Comparison of ENCODE assay signal across 10 cellular contexts in genomic region chr14:21084988-21085853, GRCh38. TPM values are rescaled to one million over a fixed set of nuclear protein-coding genes. Genes with fewer than 3 reads are reported as not detected.
A peak's percentile ranks its signal among the peaks of the same experiment; 100 is the strongest.
DNase-seq lines count a peak whose midpoint lies in the region; ATAC-seq and TF ChIP-seq lines count a peak whose summit lies in the region.
"Had no signal": no experiment of that assay in that cellular context is flagged by ENCODE, and none has a peak within 500 bp of the region (broad histone marks: within the 10 kb centered on the region; RNA-seq: fewer than 3 reads in every experiment).

No MANE protein-coding gene starts in this region.

- no peaks in the 10 kb centered on the region for H3K9me3 ChIP-seq in prostate gland

- no peak overlapping the region for H3K4me3 ChIP-seq in prostate gland

- H3K4me1 ChIP-seq in prostate gland (replicated peaks) = no peaks in the 10 kb centered on the region

- H3K4me1 Mint-ChIP-seq in stimulated activated memory B cell treated with anti-CD40 and anti-IgM and Interleukin-4, amounts not matched to agents 10 μg/mL and 1 μg/mL and 100 μg/mL, for 72 hours = peaks cover 14% of the 10 kb centered on the region

- no peaks in the 10 kb centered on the region for H3K27me3 ChIP-seq in prostate gland (replicated peaks; ENCODE audit: insufficient read depth)

- peak overlapping the region in 1 of 2 donors; percentile 15 for H3K27ac ChIP-seq in prostate gland

- H3K36me3 Mint-ChIP-seq in stimulated activated memory B cell treated with anti-CD40 and anti-IgM and Interleukin-4, amounts not matched to agents 10 μg/mL and 1 μg/mL and 100 μg/mL, for 72 hours = no peaks in the 10 kb centered on the region

- ATAC-seq in SK-N-SH treated with all-trans-retinoic acid at 6 μM for 48 hours (peak; percentile 11; the same call in 1 of the 3 replicates), Right ventricle myocardium superior (ENCODE audit: poor library complexity) (peak; percentile 77), HG03520 (IDR thresholded peaks at IDR 0.05; ENCODE audit: unreplicated experiment) (no peak)
- no peak for ATAC-seq in stimulated activated memory B cell treated with anti-CD40 and anti-IgM and Interleukin-4, amounts not matched to agents 10 μg/mL and 1 μg/mL and 100 μg/mL, for 72 hours

- TF ChIP-seq CTCF in prostate gland (IDR thresholded peaks at IDR 0.05) = no peak

- H3K36me3 ChIP-seq in prostate gland = no peaks in the 10 kb centered on the region

- peaks cover 16% of the 10 kb centered on the region for H3K27me3 Mint-ChIP-seq in stimulated activated memory B cell treated with anti-CD40 and anti-IgM and Interleukin-4, amounts not matched to agents 10 μg/mL and 1 μg/mL and 100 μg/mL, for 72 hours

- intact Hi-C loops in Right ventricle myocardium superior (cut with DNase I) (no loop called here), prostate gland (cut with DNase I) (no loop called here)

- no peak overlapping the region for H3K27ac Mint-ChIP-seq in stimulated activated memory B cell treated with anti-CD40 and anti-IgM and Interleukin-4, amounts not matched to agents 10 μg/mL and 1 μg/mL and 100 μg/mL, for 72 hours

- no peaks in the 10 kb centered on the region for H3K9me3 Mint-ChIP-seq in stimulated activated memory B cell treated with anti-CD40 and anti-IgM and Interleukin-4, amounts not matched to agents 10 μg/mL and 1 μg/mL and 100 μg/mL, for 72 hours

- peak; percentile 78 for DNase-seq in EL
- peak; percentile 78 for DNase-seq in Right ventricle myocardium superior
- peak; percentile 87 for DNase-seq in prostate gland (ENCODE audit: low spot score)
- DNase-seq in mesenteric fat pad (ENCODE audit: low spot score) = no peak
- no peak for DNase-seq in NCI-H524 (lab: John Stamatoyannopoulos, UW)
- DNase-seq: NCI-H510A had no signal

- WGBS in prostate gland = 49% methylated on average over 17 of the region's 17 CpGs

- TF ChIP-seq POLR2A in prostate gland (IDR thresholded peaks at IDR 0.05) = no peak

- H3K4me3 Mint-ChIP-seq in stimulated activated memory B cell treated with anti-CD40 and anti-IgM and Interleukin-4, amounts not matched to agents 10 μg/mL and 1 μg/mL and 100 μg/mL, for 72 hours = no peak overlapping the region

TF ChIP-seq in SK-N-SH treated with all-trans-retinoic acid at 6 μM for 48 hours, 23 proteins besides CTCF, POLR2A, EP300 and RAD21:
- no peak for TF ChIP-seq ESRRG (CRISPR knock-in tag; IDR thresholded peaks at IDR 0.05)
- TF ChIP-seq ISL1 (CRISPR knock-in tag; IDR thresholded peaks at IDR 0.05) = no peak
- TF ChIP-seq BACH2 (CRISPR knock-in tag; IDR thresholded peaks at IDR 0.05; ENCODE audit: borderline replicate concordance) = no peak
- no peak for TF ChIP-seq GLIS3 (CRISPR knock-in tag; IDR thresholded peaks at IDR 0.05)
- no peak for TF ChIP-seq CSDC2 (CRISPR knock-in tag; IDR thresholded peaks at IDR 0.05)
- TF ChIP-seq PPARA (CRISPR knock-in tag; IDR thresholded peaks at IDR 0.05; ENCODE audit: borderline replicate concordance) = no peak
- no peak for TF ChIP-seq TCF4 (CRISPR knock-in tag; IDR thresholded peaks at IDR 0.05; ENCODE audit: borderline replicate concordance)
- no peak for TF ChIP-seq ZC3H10 (CRISPR knock-in tag; IDR thresholded peaks at IDR 0.05)
- TF ChIP-seq TOX (CRISPR knock-in tag; IDR thresholded peaks at IDR 0.05; ENCODE audit: borderline replicate concordance) = no peak
- no peak for TF ChIP-seq OSR1 (CRISPR knock-in tag; IDR thresholded peaks at IDR 0.05)
- TF ChIP-seq ARNTL (CRISPR knock-in tag; IDR thresholded peaks at IDR 0.05; ENCODE audit: borderline replicate concordance, low read depth) = no peak
- TF ChIP-seq ZFP3 (CRISPR knock-in tag; IDR thresholded peaks at IDR 0.05) = no peak
- no peak for TF ChIP-seq ZNF565 (CRISPR knock-in tag; conservative IDR thresholded peaks at IDR 0.05; ENCODE audit: low read depth)
- TF ChIP-seq, protein P1, sequence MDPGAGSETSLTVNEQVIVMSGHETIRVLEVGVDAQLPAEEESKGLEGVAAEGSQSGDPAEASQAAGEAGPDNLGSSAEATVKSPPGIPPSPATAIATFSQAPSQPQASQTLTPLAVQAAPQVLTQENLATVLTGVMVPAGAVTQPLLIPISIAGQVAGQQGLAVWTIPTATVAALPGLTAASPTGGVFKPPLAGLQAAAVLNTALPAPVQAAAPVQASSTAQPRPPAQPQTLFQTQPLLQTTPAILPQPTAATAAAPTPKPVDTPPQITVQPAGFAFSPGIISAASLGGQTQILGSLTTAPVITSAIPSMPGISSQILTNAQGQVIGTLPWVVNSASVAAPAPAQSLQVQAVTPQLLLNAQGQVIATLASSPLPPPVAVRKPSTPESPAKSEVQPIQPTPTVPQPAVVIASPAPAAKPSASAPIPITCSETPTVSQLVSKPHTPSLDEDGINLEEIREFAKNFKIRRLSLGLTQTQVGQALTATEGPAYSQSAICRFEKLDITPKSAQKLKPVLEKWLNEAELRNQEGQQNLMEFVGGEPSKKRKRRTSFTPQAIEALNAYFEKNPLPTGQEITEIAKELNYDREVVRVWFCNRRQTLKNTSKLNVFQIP (CRISPR knock-in tag; IDR thresholded peaks at IDR 0.05; ENCODE audit: borderline replicate concordance, low read depth) = no peak
- TF ChIP-seq CSRNP3 (CRISPR knock-in tag; IDR thresholded peaks at IDR 0.05) = no peak

RNA-seq across cellular contexts. Expression of gene ZNF219, which starts 13.2 kb away (rescaled TPM):
- total RNA-seq in Right ventricle myocardium superior (50.0 TPM), prostate gland (10 to 100 TPM; 56.8 to 89.8 TPM), mesenteric fat pad (80.6 TPM)

RNA-seq across cellular contexts. Expression of gene ARHGEF40, which starts 15.1 kb away (rescaled TPM):
- total RNA-seq in Right ventricle myocardium superior (21.2 TPM), prostate gland (10 to 100 TPM; 12.4 to 37.7 TPM), mesenteric fat pad (81.1 TPM)

RNA-seq across cellular contexts. Expression of gene TMEM253, which starts 15.6 kb away (rescaled TPM):
- total RNA-seq in Right ventricle myocardium superior (0.43 TPM), prostate gland (not detected), mesenteric fat pad (2.2 TPM)

RNA-seq across cellular contexts. Expression of gene RNASE8, which starts 27.6 kb away (rescaled TPM):
- total RNA-seq in Right ventricle myocardium superior (not detected), prostate gland (not detected), mesenteric fat pad (not detected)
- total RNA-seq: H1 had no signal

RNA-seq across cellular contexts. Expression of gene RNASE7, which starts 43.1 kb away (rescaled TPM):
- not detected for total RNA-seq in Right ventricle myocardium superior
- under 1 TPM in 1 of 2 donors, not detected in 1; 0.74 TPM for total RNA-seq in prostate gland
- total RNA-seq in mesenteric fat pad = 0.39 TPM
- total RNA-seq: H1 had no signal

Comparison
In these comparisons a context has a peak if more than half of its experiments do, and no peak if none do; other contexts are left out.
1. DNase-seq: peak in EL (single experiment), Right ventricle myocardium superior (single experiment) and prostate gland (single experiment); none in mesenteric fat pad (single experiment) and NCI-H524 (0 of 2).
2. ATAC-seq: peak in SK-N-SH treated with all-trans-retinoic acid at 6 μM for 48 hours (single experiment) and Right ventricle myocardium superior (single experiment); none in HG03520 (single experiment) and stimulated activated memory B cell treated with anti-CD40 and anti-IgM and Interleukin-4, amounts not matched to agents 10 μg/mL and 1 μg/mL and 100 μg/mL, for 72 hours (single experiment).